ENCODE assay signal across 1 cellular context in genomic region chr19:2236285-2237050, GRCh38.
TF ChIP-seq lines count a peak whose summit lies in the region.

TSS of gene PLEKHJ1 (minus strand) at chr19:2236329. CDS start at chr19:2236248, 81 bp downstream.
TSS of gene SF3A2 (plus strand) at chr19:2236824. CDS start at chr19:2243419, 6,595 bp downstream.

TF ChIP-seq in HEK293, 187 proteins besides CTCF, POLR2A, EP300 and RAD21 (continued from another document and continues in another):
- TF ChIP-seq ZBTB10 (tag by site-specific recombination; IDR thresholded peaks at IDR 0.05) (peak; percentile 66), ZNF664 (tag by site-specific recombination; IDR thresholded peaks at IDR 0.05) (no peak), ELK4 (IDR thresholded peaks at IDR 0.05; ENCODE audit: borderline replicate concordance, low read depth, low read length) (no peak), ZNF629 (tag by site-specific recombination; IDR thresholded peaks at IDR 0.05) (no peak; the same call in none of the 2 replicates), ZNF239 (tag by site-specific recombination; IDR thresholded peaks at IDR 0.05) (no peak; the same call in 1 of the 2 replicates), ZNF571 (tag by site-specific recombination; IDR thresholded peaks at IDR 0.05) (no peak), GLI2 (tag by site-specific recombination; IDR thresholded peaks at IDR 0.05; ENCODE audit: borderline replicate concordance, low read depth) (no peak), HOXA7 (CRISPR knock-in tag; IDR thresholded peaks at IDR 0.05; ENCODE audit: borderline replicate concordance) (no peak), ZNF362 (tag by site-specific recombination; IDR thresholded peaks at IDR 0.05) (no peak), ZNF548 (tag by site-specific recombination; IDR thresholded peaks at IDR 0.05) (no peak), PRDM1 (tag by site-specific recombination; IDR thresholded peaks at IDR 0.05) (no peak; the same call in 1 of the 2 replicates), ZNF394 (tag by site-specific recombination; IDR thresholded peaks at IDR 0.05; ENCODE audit: borderline replicate concordance) (peak; percentile 56), MYNN (tag by site-specific recombination; IDR thresholded peaks at IDR 0.05; ENCODE audit: borderline replicate concordance) (no peak), ZSCAN4 (tag by site-specific recombination; IDR thresholded peaks at IDR 0.05) (no peak), ZNF302 (tag by site-specific recombination; IDR thresholded peaks at IDR 0.05; ENCODE audit: low read depth) (no peak), ZNF398 (tag by site-specific recombination; IDR thresholded peaks at IDR 0.05) (no peak; the same call in 1 of the 2 replicates), ZNF132 (tag by site-specific recombination; IDR thresholded peaks at IDR 0.05; ENCODE audit: borderline replicate concordance) (no peak), YY1 (tag by site-specific recombination; IDR thresholded peaks at IDR 0.05) (peak; percentile 70; the same call in 1 of the 2 replicates), ZNF76 (tag by site-specific recombination; IDR thresholded peaks at IDR 0.05; ENCODE audit: borderline replicate concordance, low read depth) (peak; percentile 61; the same call in 1 of the 2 replicates), ZNF654 (tag by site-specific recombination; IDR thresholded peaks at IDR 0.05; ENCODE audit: low read depth) (peak; percentile 71), ZNF600 (tag by site-specific recombination; IDR thresholded peaks at IDR 0.05) (peak; percentile 72; the same call in 1 of the 2 replicates), ZNF777 (tag by site-specific recombination; IDR thresholded peaks at IDR 0.05; ENCODE audit: borderline replicate concordance) (no peak), ZBTB6 (tag by site-specific recombination; IDR thresholded peaks at IDR 0.05) (no peak; the same call in 1 of the 2 replicates), ZNF311 (tag by site-specific recombination; IDR thresholded peaks at IDR 0.05; ENCODE audit: borderline replicate concordance) (no peak), ZNF510 (tag by site-specific recombination; IDR thresholded peaks at IDR 0.05; ENCODE audit: insufficient replicate concordance) (no peak), ZNF433 (tag by site-specific recombination; IDR thresholded peaks at IDR 0.05; ENCODE audit: low read depth) (no peak), ZNF585B (tag by site-specific recombination; IDR thresholded peaks at IDR 0.05) (no peak), ZNF184 (tag by site-specific recombination; IDR thresholded peaks at IDR 0.05) (no peak), ZNF529 (tag by site-specific recombination; IDR thresholded peaks at IDR 0.05; ENCODE audit: insufficient replicate concordance) (no peak), ZNF48 (tag by site-specific recombination; IDR thresholded peaks at IDR 0.05) (no peak), ZNF580 (tag by site-specific recombination; IDR thresholded peaks at IDR 0.05) (peak; percentile 62; the same call in 1 of the 2 replicates), PRDM6 (tag by site-specific recombination; IDR thresholded peaks at IDR 0.05) (no peak), BCL6B (tag by site-specific recombination; IDR thresholded peaks at IDR 0.05) (no peak), BCL11A (tag by site-specific recombination; IDR thresholded peaks at IDR 0.05; ENCODE audit: low read depth) (no peak), ZNF658 (tag by site-specific recombination; IDR thresholded peaks at IDR 0.05) (no peak), ZNF133 (tag by site-specific recombination; IDR thresholded peaks at IDR 0.05) (no peak), ZIC2 (tag by site-specific recombination; IDR thresholded peaks at IDR 0.05) (no peak; the same call in 1 of the 2 replicates), ZNF114 (tag by site-specific recombination; IDR thresholded peaks at IDR 0.05) (no peak), ZFP3 (tag by site-specific recombination; IDR thresholded peaks at IDR 0.05; ENCODE audit: low read depth) (no peak), ZNF350 (tag by site-specific recombination; IDR thresholded peaks at IDR 0.05) (no peak), HOXD13 (CRISPR knock-in tag; IDR thresholded peaks at IDR 0.05; ENCODE audit: borderline replicate concordance) (no peak; the same call in 1 of the 2 replicates), GLI4 (tag by site-specific recombination; IDR thresholded peaks at IDR 0.05) (peak; percentile 55; the same call in 1 of the 2 replicates), ZNF37A (tag by site-specific recombination; IDR thresholded peaks at IDR 0.05) (no peak), PRDM4 (tag by site-specific recombination; IDR thresholded peaks at IDR 0.05) (0 out of 2 replicates have a peak, but pooled peaks have one; percentile 15), ZNF2 (tag by site-specific recombination; IDR thresholded peaks at IDR 0.05) (peak; percentile 95), ZNF18 (tag by site-specific recombination; IDR thresholded peaks at IDR 0.05) (0 out of 2 replicates have a peak, but pooled peaks have one; percentile 13), ZNF202 (tag by site-specific recombination; IDR thresholded peaks at IDR 0.05; ENCODE audit: borderline replicate concordance) (no peak), ZNF621 (tag by site-specific recombination; IDR thresholded peaks at IDR 0.05) (no peak), ZNF514 (tag by site-specific recombination; IDR thresholded peaks at IDR 0.05) (no peak)
